8 cellular contexts compared by ENCODE assay signal in genomic region chr20:36754656-36755222, GRCh38. TPM values are rescaled to one million over a fixed set of nuclear protein-coding genes. Genes with fewer than 3 reads are reported as not detected.
DNase-seq lines count a peak whose midpoint lies in the region; ATAC-seq, FAIRE-seq and TF ChIP-seq lines count a peak whose summit lies in the region.

No MANE protein-coding gene starts in this region.

- H3K79me1 ChIP-seq in H1 (ENCODE audit: low read depth, low read length) = no peaks in the 10 kb centered on the region
- H3K79me1 ChIP-seq in mesendoderm (ENCODE audit: low read length) = no peaks in the 10 kb centered on the region

- H3K23me2 ChIP-seq in H1 (ENCODE audit: low read depth, low read length) = no peaks in the 10 kb centered on the region

- peaks cover 1 to 2% of the 10 kb centered on the region in 2 experiments for H4K20me1 ChIP-seq in H1 (replicated peaks in 1 of 2; ENCODE audit: control insufficient read depth in 1 of 2, insufficient read depth in 2 of 2, low read length in 2 of 2)

- H3K9me3 Mint-ChIP-seq in activated CD4-positive, alpha-beta T cell treated with anti-CD3 and anti-CD28 coated beads for 36 hours (ENCODE audit: low read depth) = no peaks in the 10 kb centered on the region
- H3K9me3 Mint-ChIP-seq in type B pancreatic cell = no peaks in the 10 kb centered on the region

- TF ChIP-seq CTCF in AG09319 (IDR thresholded peaks at IDR 0.05; ENCODE audit: low read depth, low read length) (peak; percentile 88), GM13977 (IDR thresholded peaks at IDR 0.05; ENCODE audit: extremely low read depth, insufficient read depth, missing control alignments) (peak; percentile 66), H1 (IDR thresholded peaks at IDR 0.05; ENCODE audit: control extremely low read depth in 1 of 3, insufficient read depth in 1 of 3, low read depth in 1 of 3, low read length in 3 of 3) (peak in 2 of 3 experiments; percentile 79; a peak in 3 of 4 replicates), type B pancreatic cell (conservative IDR thresholded peaks at IDR 0.05) (peak; percentile 79)

- no peak overlapping the region for H3K4me3 Mint-ChIP-seq in activated CD4-positive, alpha-beta T cell treated with anti-CD3 and anti-CD28 coated beads for 36 hours
- no peak overlapping the region for H3K4me3 Mint-ChIP-seq in type B pancreatic cell

- no peak for TF ChIP-seq EP300 in H1 (IDR thresholded peaks at IDR 0.05; ENCODE audit: borderline replicate concordance in 1 of 2, low read depth in 2 of 2, low read length in 2 of 2)

- H2BK20ac ChIP-seq in H1 (ENCODE audit: low read length) = no peak overlapping the region

- peak; percentile 47 for DNase-seq in AG09319 (ENCODE audit: extremely low read depth, low read depth)
- peak; percentile 58 for DNase-seq in GM13977 (ENCODE audit: low spot score)
- DNase-seq in NCI-H226 = peak; percentile 47
- DNase-seq in activated CD4-positive, alpha-beta T cell treated with anti-CD3 and anti-CD28 coated beads for 36 hours = peak; percentile 47
- DNase-seq in H1 (ENCODE audit: low read depth in 1 of 2, low spot score in 2 of 2) = peak in 1 of 2 experiments; percentile 60
- peak; percentile 86 for DNase-seq in mesendoderm
- no peak for DNase-seq in type B pancreatic cell (ENCODE audit: extremely low spot score, unreplicated experiment)

- H3K27ac Mint-ChIP-seq in activated CD4-positive, alpha-beta T cell treated with anti-CD3 and anti-CD28 coated beads for 36 hours = no peak overlapping the region
- no peak overlapping the region for H3K27ac Mint-ChIP-seq in type B pancreatic cell

- H3K36me3 ChIP-seq in H1 (ENCODE audit: control insufficient read depth in 2 of 4, insufficient read depth in 4 of 4, low read length in 3 of 4) (peaks cover 10 to 55% (median 47%) of the 10 kb centered on the region in 4 experiments), mesendoderm (ENCODE audit: control insufficient read depth, insufficient read depth, low read length) (peaks cover 11% of the 10 kb centered on the region)

- POLR2A ChIA-PET in activated CD4-positive, alpha-beta T cell treated with anti-CD3 and anti-CD28 coated beads for 36 hours (lab: Charles Lee) = interaction anchor here (1.0 kb wide), 1 partner anchor 143 kb away, joined by 5 read pairs; no protein-coding TSS in a partner anchor
- POLR2A ChIA-PET in H1 (lab: Charles Lee; ENCODE audit: partially characterized antibody) = interaction anchor here (1.1 to 1.4 kb wide), 2 partner anchors 13 to 71 kb away, joined by 3 read pairs; no protein-coding TSS in a partner anchor

- H3K4me1 ChIP-seq in H1 (replicated peaks in 1 of 4; ENCODE audit: control insufficient read depth in 3 of 4, insufficient read depth in 4 of 4, low read length in 3 of 4) (no peaks in the 10 kb centered on the region), mesendoderm (ENCODE audit: control insufficient read depth, low read depth, low read length) (no peaks in the 10 kb centered on the region)

- H3K23ac ChIP-seq in H1 (ENCODE audit: insufficient read length) (no peak overlapping the region), mesendoderm (ENCODE audit: low read length) (no peak overlapping the region)

- H4K8ac ChIP-seq in H1 (ENCODE audit: extremely low read depth, insufficient read depth, low read length) (no peak overlapping the region), mesendoderm (ENCODE audit: low read depth, low read length) (no peak overlapping the region)

- H3K4ac ChIP-seq in H1 (replicated peaks; ENCODE audit: insufficient read length, low read depth, low read length) (no peak overlapping the region), mesendoderm (ENCODE audit: low read depth, low read length) (no peak overlapping the region)

- no peak overlapping the region for H3K56ac ChIP-seq in H1 (replicated peaks; ENCODE audit: insufficient read length, low read depth, low read length)
- H3K56ac ChIP-seq in mesendoderm (ENCODE audit: low read length) = no peak overlapping the region

- H3K4me3 ChIP-seq in H1 (ENCODE audit: extremely low read depth in 1 of 4, insufficient read depth in 2 of 4, low read depth in 3 of 4, low read length in 4 of 4) (no peak overlapping the region), mesendoderm (ENCODE audit: low read length) (no peak overlapping the region)

- CTCF ChIA-PET in activated CD4-positive, alpha-beta T cell treated with anti-CD3 and anti-CD28 coated beads for 36 hours (lab: Charles Lee) = interaction anchor here (0.6 to 2.9 kb wide), 24 partner anchors 9 to 472 kb away, joined by 3 to 20 read pairs (median 4); partner anchors contain the start of genes DSN1, NDRG3 and RAB5IF
- CTCF ChIA-PET in H1 (lab: Charles Lee; ENCODE audit: partially characterized antibody) = interaction anchor here (0.5 to 3.6 kb wide), 49 partner anchors 8 to 298 kb away, joined by 3 to 28 read pairs (median 4); partner anchors contain the start of genes NDRG3 and SLA2

- H2AK5ac ChIP-seq in H1 (ENCODE audit: low read depth, low read length) (no peak overlapping the region), mesendoderm (ENCODE audit: low read length) (no peak overlapping the region)

- TF ChIP-seq POLR2A in H1 (IDR thresholded peaks at IDR 0.05; ENCODE audit: control extremely low read depth in 1 of 2, low read depth in 2 of 2, low read length in 2 of 2) = no peak

- no peaks in the 10 kb centered on the region for H3K4me1 Mint-ChIP-seq in activated CD4-positive, alpha-beta T cell treated with anti-CD3 and anti-CD28 coated beads for 36 hours
- peaks cover 4% of the 10 kb centered on the region for H3K4me1 Mint-ChIP-seq in type B pancreatic cell (ENCODE audit: unreplicated experiment)

- no peak overlapping the region for H3K14ac ChIP-seq in H1 (ENCODE audit: insufficient read length)

- H3K9me3 ChIP-seq in H1 (ENCODE audit: insufficient read depth in 2 of 2, low read depth in 1 of 2, low read length in 1 of 2) = no peaks in the 10 kb centered on the region

- peak; percentile 86 for ATAC-seq in activated CD4-positive, alpha-beta T cell treated with anti-CD3 and anti-CD28 coated beads for 36 hours
- ATAC-seq in GM19023 (IDR thresholded peaks at IDR 0.05; ENCODE audit: unreplicated experiment) = no peak

- WGBS in H1 (ENCODE audit: extremely low coverage in 1 of 2, insufficient coverage in 1 of 2, insufficient read length in 1 of 2, insufficient replicate concordance in 2 of 2, low coverage in 1 of 2, low lambda C conversion rate in 2 of 2, missing lambda C conversion rate in 1 of 2), 2 experiments = 87% methylated on average over 2 of the region's 2 CpGs; no CpG with 5 or more reads in 1 of the 2 experiments
- no CpG with 5 or more reads among the region's 2 CpGs for whole genome bisulfite sequencing in mesendoderm (ENCODE audit: extremely low coverage, insufficient coverage, low lambda C conversion rate)

- H2BK120ac ChIP-seq in H1 (replicated peaks; ENCODE audit: low read depth, low read length) (no peak overlapping the region), mesendoderm (ENCODE audit: low read depth, low read length) (no peak overlapping the region)

- H4K5ac ChIP-seq in H1 (ENCODE audit: insufficient read length, low read depth, low read length) (no peak overlapping the region), mesendoderm (ENCODE audit: low read length) (no peak overlapping the region)

- peaks cover 49% of the 10 kb centered on the region for H3K36me3 Mint-ChIP-seq in activated CD4-positive, alpha-beta T cell treated with anti-CD3 and anti-CD28 coated beads for 36 hours (ENCODE audit: low read depth)
- H3K36me3 Mint-ChIP-seq in type B pancreatic cell = peaks cover 8% of the 10 kb centered on the region

- intact Hi-C loops in activated CD4-positive, alpha-beta T cell treated with anti-CD3 and anti-CD28 coated beads for 36 hours (cut with DNase I, micrococcal nuclease) = loop anchor here in 1 of 2 experiments (1.0 to 2.0 kb wide), 2 partner anchors 38 to 142 kb away; no protein-coding TSS in a partner anchor

- in situ Hi-C loops in GM13977 (cut with MboI; ENCODE audit: low pct_unique_long_range_greater_than_20kb, low sequenced_read_pairs, unreplicated experiment) = no loop called here

- FAIRE-seq in H1 (lab: Jason Lieb, UNC) = peak; percentile 94

- TF ChIP-seq RAD21 in H1 (IDR thresholded peaks at IDR 0.05 in 1 of 2, conservative IDR thresholded peaks at IDR 0.05 in 1 of 2; ENCODE audit: low read depth in 2 of 2, low read length in 2 of 2) = peak; percentile 82

- H3K9ac ChIP-seq in H1 (replicated peaks in 1 of 4; ENCODE audit: extremely low read depth in 1 of 4, low read depth in 3 of 4, low read length in 3 of 4) (no peak overlapping the region), mesendoderm (ENCODE audit: low read length) (no peak overlapping the region)

- H2AFZ ChIP-seq in H1 (ENCODE audit: low read length) = no peak overlapping the region

- no peaks in the 10 kb centered on the region for H3K27me3 ChIP-seq in H1 (replicated peaks in 1 of 4; ENCODE audit: control insufficient read depth in 3 of 4, extremely low read depth in 1 of 4, insufficient read depth in 3 of 4, low read length in 3 of 4)
- no peaks in the 10 kb centered on the region for H3K27me3 ChIP-seq in mesendoderm (ENCODE audit: insufficient read depth, low read length, poor library complexity)

- H3K18ac ChIP-seq in H1 (ENCODE audit: extremely low read depth, low read length) (no peak overlapping the region), mesendoderm (ENCODE audit: low read length) (no peak overlapping the region)

- no peak overlapping the region for H2BK5ac ChIP-seq in H1 (ENCODE audit: low read depth, low read length)
- H2BK5ac ChIP-seq in mesendoderm (ENCODE audit: low read length) = no peak overlapping the region

- no peaks in the 10 kb centered on the region for H3K27me3 Mint-ChIP-seq in activated CD4-positive, alpha-beta T cell treated with anti-CD3 and anti-CD28 coated beads for 36 hours
- H3K27me3 Mint-ChIP-seq in type B pancreatic cell = no peaks in the 10 kb centered on the region

- H2BK12ac ChIP-seq in H1 (ENCODE audit: low read depth, low read length) = no peak overlapping the region

- no peak overlapping the region for H4K91ac ChIP-seq in H1 (replicated peaks; ENCODE audit: insufficient read length, low read length)

- H3K27ac ChIP-seq in H1 (ENCODE audit: low read depth, low read length) (no peak overlapping the region; the same call in 1 of the 2 replicates), mesendoderm (ENCODE audit: low read depth, low read length) (no peak overlapping the region)

- H2BK15ac ChIP-seq in H1 (ENCODE audit: low read length) = no peak overlapping the region
- H2BK15ac ChIP-seq in mesendoderm (replicated peaks; ENCODE audit: low read depth) = no peak overlapping the region

- no peaks in the 10 kb centered on the region for H3K79me2 ChIP-seq in H1 (ENCODE audit: control insufficient read depth in 1 of 2, insufficient read depth in 2 of 2, low read length in 2 of 2)
- no peaks in the 10 kb centered on the region for H3K79me2 ChIP-seq in mesendoderm (ENCODE audit: control insufficient read depth, insufficient read depth, low read length)

- H3K4me2 ChIP-seq in H1 (ENCODE audit: insufficient read depth in 1 of 2, low read depth in 2 of 2, low read length in 2 of 2) = no peak overlapping the region
- no peak overlapping the region for H3K4me2 ChIP-seq in mesendoderm (ENCODE audit: low read length)

RNA-seq across cellular contexts. Expression of gene NDRG3, which starts 8.8 kb away (rescaled TPM):
- total RNA-seq in activated CD4-positive, alpha-beta T cell treated with anti-CD3 and anti-CD28 coated beads for 36 hours = 10 to 100 TPM; 24.8 to 27.5 TPM
- 32.3 and 32.5 TPM in 2 replicates for total RNA-seq in H1 (2021; fragmentation: NEBNext Ultra II Directional; extraction: Animal tissue kit (Norgen Biotek cat#: 25700))
- 19.8 and 25.7 TPM in 2 replicates for polyA plus RNA-seq in H1 (2011; rRNA removed)
- polyA plus RNA-seq in H1 (2011; cell fraction: cytosol; rRNA removed) = 21.6 TPM
- 17.9 TPM for polyA plus RNA-seq in H1 (2011; cell fraction: nucleus; rRNA removed)
- polyA plus RNA-seq in H1 (2012, experiment 1 of 2) = 23.5 to 31.3 TPM (median 28.1 TPM) in 4 replicates
- 20.1 TPM for polyA plus RNA-seq in H1 (2012, experiment 2 of 2)
- 15.8 TPM for polyA plus RNA-seq in H1 (2013, experiment 1 of 2)
- polyA plus RNA-seq in H1 (2013, experiment 2 of 2) = 15.9 TPM
- polyA minus RNA-seq in H1 (2011; rRNA and poly(A)+ RNA removed) = 33.9 and 45.1 TPM in 2 replicates
- 18.4 TPM for polyA minus RNA-seq in H1 (2011; cell fraction: cytosol; rRNA and poly(A)+ RNA removed)
- 16.9 TPM for polyA minus RNA-seq in H1 (2011; cell fraction: nucleus; rRNA and poly(A)+ RNA removed)
- polyA plus RNA-seq in mesendoderm (2013, experiment 1 of 2) = 17.7 TPM
- 17.4 TPM for polyA plus RNA-seq in mesendoderm (2013, experiment 2 of 2)
- 24.9 and 31.5 TPM in 2 replicates for total RNA-seq in type B pancreatic cell (ENCODE audit: low replicate concordance)

RNA-seq across cellular contexts. Expression of gene DSN1, which starts 18.8 kb away (rescaled TPM):
- 10 to 100 TPM; 20.4 to 20.7 TPM for total RNA-seq in activated CD4-positive, alpha-beta T cell treated with anti-CD3 and anti-CD28 coated beads for 36 hours
- total RNA-seq in H1 (2021; fragmentation: NEBNext Ultra II Directional; extraction: Animal tissue kit (Norgen Biotek cat#: 25700)) = 24.8 and 26.2 TPM in 2 replicates
- polyA plus RNA-seq in H1 (2011; rRNA removed) = 8.5 and 12.0 TPM in 2 replicates
- 17.9 TPM for polyA plus RNA-seq in H1 (2011; cell fraction: cytosol; rRNA removed)
- 6.3 TPM for polyA plus RNA-seq in H1 (2011; cell fraction: nucleus; rRNA removed)
- 19.0 to 25.1 TPM (median 20.4 TPM) in 4 replicates for polyA plus RNA-seq in H1 (2012, experiment 1 of 2)
- 3.8 TPM for polyA plus RNA-seq in H1 (2012, experiment 2 of 2)
- 20.9 TPM for polyA plus RNA-seq in H1 (2013, experiment 1 of 2)
- polyA plus RNA-seq in H1 (2013, experiment 2 of 2) = 20.6 TPM
- polyA minus RNA-seq in H1 (2011; rRNA and poly(A)+ RNA removed) = 13.6 and 14.7 TPM in 2 replicates
- 10.3 TPM for polyA minus RNA-seq in H1 (2011; cell fraction: cytosol; rRNA and poly(A)+ RNA removed)
- 11.6 TPM for polyA minus RNA-seq in H1 (2011; cell fraction: nucleus; rRNA and poly(A)+ RNA removed)
- polyA plus RNA-seq in mesendoderm (2013, experiment 1 of 2) = 24.1 TPM
- polyA plus RNA-seq in mesendoderm (2013, experiment 2 of 2) = 23.9 TPM
- total RNA-seq in type B pancreatic cell (ENCODE audit: low replicate concordance) = 20.0 and 24.1 TPM in 2 replicates
